Comparison of ENCODE assay signal across 1 cellular context in genomic region chr7:69516208-69516820, GRCh38.
TF ChIP-seq lines count a peak whose summit lies in the region.

No MANE protein-coding gene starts in this region.

TF ChIP-seq in K562, 482 proteins besides CTCF, POLR2A, EP300 and RAD21 (continued from another document):
- no peak for TF ChIP-seq ZNF277 (CRISPR knock-in tag; IDR thresholded peaks at IDR 0.05; ENCODE audit: borderline replicate concordance)
- no peak for TF ChIP-seq EGR1 (conservative IDR thresholded peaks at IDR 0.05)
